In genomic region chr11:13012037-13012693, GRCh38 we compare ENCODE assay signal across 18 cellular contexts. TPM values are rescaled to one million over a fixed set of nuclear protein-coding genes. Genes with fewer than 3 reads are reported as not detected.
A peak's percentile ranks its signal among the peaks of the same experiment; 100 is the strongest.
DNase-seq lines count a peak whose midpoint lies in the region; ATAC-seq, FAIRE-seq and TF ChIP-seq lines count a peak whose summit lies in the region.
"Had no signal": no experiment of that assay in that cellular context is flagged by ENCODE, and none has a peak within 500 bp of the region (broad histone marks: within the 10 kb centered on the region; RNA-seq: fewer than 3 reads in every experiment).

No MANE protein-coding gene starts in this region.

- no peak for TF ChIP-seq CTCF in kidney (IDR thresholded peaks at IDR 0.05; ENCODE audit: borderline replicate concordance, extremely low read depth, insufficient read depth)
- TF ChIP-seq CTCF in retinal pigment epithelial cell (conservative IDR thresholded peaks at IDR 0.05; ENCODE audit: low read depth, low read length) = no peak

- H3K4me1 ChIP-seq in kidney (ENCODE audit: control insufficient read depth in 1 of 2, insufficient read depth in 1 of 2, low read depth in 1 of 2, low read length in 2 of 2) = peaks cover 0 to 7% of the 10 kb centered on the region in 2 donors

- no peaks in the 10 kb centered on the region for H3K9me3 Mint-ChIP-seq in activated naive CD4-positive, alpha-beta T cell treated with anti-CD3 and anti-CD28 coated beads, Interleukin-2, amount 50 U/mL, for 72 hours
- H3K9me3 Mint-ChIP-seq: activated CD4-positive, alpha-beta memory T cell treated with anti-CD3 and anti-CD28 coated beads, Interleukin-2, amount 10 ng/mL, durations not matched to agents 7 days and 5 days; HFFc6; stimulated activated naive CD8-positive, alpha-beta T cell treated with anti-CD3 and anti-CD28 coated beads, Interleukin-15, Interleukin-2, amounts not matched to agents 100 ng/mL and 50 ng/mL, for 24 hours had no signal

- peak overlapping the region; percentile 62 to 68 for H3K4me3 ChIP-seq in kidney (ENCODE audit: low read length in 2 of 2)
- no peak overlapping the region for H3K4me3 ChIP-seq in retinal pigment epithelial cell (ENCODE audit: low read length)

- no peak for DNase-seq in GM12892 (ENCODE audit: insufficient read length)
- peak; percentile 66 for DNase-seq in astrocyte of the hippocampus (ENCODE audit: low read depth, low spot score)
- DNase-seq in kidney = no peak
- DNase-seq in retinal pigment epithelial cell (ENCODE audit: low read depth) = peak; percentile 62
- DNase-seq in DMS 273 (lab: John Stamatoyannopoulos, UW; ENCODE audit: unreplicated experiment) = no peak
- DNase-seq in activated naive CD4-positive, alpha-beta T cell treated with anti-CD3 and anti-CD28 coated beads, Interleukin-2, amount 50 U/mL, for 72 hours (ENCODE audit: low spot score in 2 of 2) = no peak
- DNase-seq: activated CD4-positive, alpha-beta memory T cell treated with anti-CD3 and anti-CD28 coated beads, Interleukin-2, amount 10 ng/mL, durations not matched to agents 7 days and 5 days; activated effector memory CD4-positive, alpha-beta T cell treated with anti-CD3 and anti-CD28 coated beads, Interleukin-2, amount 50 U/mL, for 16 hours; erythroblast; GF-D8; HFFc6; hypothalamus; NCI-H510A treated with DMSO at 0.1 percent for 48 hours; T-helper 9 cell had no signal

- FAIRE-seq in GM12892 (lab: Jason Lieb, UNC) = peak; percentile 9
- peak; percentile 15 for FAIRE-seq in kidney (lab: Jason Lieb, UNC)

- intact Hi-C loops in kidney (cut with DNase I) = no loop called here

- H3K36me3 ChIP-seq in kidney (ENCODE audit: control insufficient read depth in 1 of 2, insufficient read depth in 2 of 2, low read length in 2 of 2) = no peaks in the 10 kb centered on the region

- no peaks in the 10 kb centered on the region for H3K9me3 ChIP-seq in kidney (ENCODE audit: control insufficient read depth in 1 of 2, low read length in 2 of 2)

- peak overlapping the region in 1 of 2 donors; percentile 0 for H3K27ac ChIP-seq in kidney (ENCODE audit: low read depth in 2 of 2, low read length in 2 of 2)

- peaks cover 0 to 4% of the 10 kb centered on the region in 2 donors for H3K36me3 Mint-ChIP-seq in activated naive CD4-positive, alpha-beta T cell treated with anti-CD3 and anti-CD28 coated beads, Interleukin-2, amount 50 U/mL, for 72 hours

- ATAC-seq in HG02571 (IDR thresholded peaks at IDR 0.05; ENCODE audit: unreplicated experiment) (no peak), HG02610 (IDR thresholded peaks at IDR 0.05; ENCODE audit: unreplicated experiment) (no peak)
- no peak for ATAC-seq in activated naive CD4-positive, alpha-beta T cell treated with anti-CD3 and anti-CD28 coated beads, Interleukin-2, amount 50 U/mL, for 72 hours

- H3K9ac ChIP-seq in kidney (ENCODE audit: low read length in 2 of 2) = peak overlapping the region in 1 of 2 donors; percentile 57

- TF ChIP-seq POLR2A in GM12892 (IDR thresholded peaks at IDR 0.05; ENCODE audit: low read depth, low read length) = no peak

- H3K27ac Mint-ChIP-seq in activated naive CD4-positive, alpha-beta T cell treated with anti-CD3 and anti-CD28 coated beads, Interleukin-2, amount 50 U/mL, for 72 hours = no peak overlapping the region
- H3K27ac Mint-ChIP-seq: activated CD4-positive, alpha-beta memory T cell treated with anti-CD3 and anti-CD28 coated beads, Interleukin-2, amount 10 ng/mL, durations not matched to agents 7 days and 5 days; HFFc6; stimulated activated naive CD8-positive, alpha-beta T cell treated with anti-CD3 and anti-CD28 coated beads, Interleukin-15, Interleukin-2, amounts not matched to agents 100 ng/mL and 50 ng/mL, for 24 hours had no signal

RNA-seq across cellular contexts. Expression of gene RASSF10, which starts 3.0 kb away (rescaled TPM):
- polyA plus RNA-seq in GM12892 (2012; ENCODE audit: missing spikeins) = not detected
- 9.7 TPM for total RNA-seq in kidney
- polyA plus RNA-seq in kidney (ENCODE audit: insufficient read depth, low read depth, low replicate concordance) = 6.1 TPM
- total RNA-seq in activated naive CD4-positive, alpha-beta T cell treated with anti-CD3 and anti-CD28 coated beads, Interleukin-2, amount 50 U/mL, for 72 hours = not detected
- total RNA-seq: activated CD4-positive, alpha-beta memory T cell treated with anti-CD3 and anti-CD28 coated beads, Interleukin-2, amount 10 ng/mL, durations not matched to agents 7 days and 5 days; HFFc6 had no signal
- polyA plus RNA-seq: BJ had no signal

Comparison
In these comparisons a context has a peak if more than half of its experiments do, and no peak if none do; other contexts are left out.
1. DNase-seq: peak in astrocyte of the hippocampus (single experiment) and retinal pigment epithelial cell (single experiment); none in GM12892 (single experiment), kidney (single experiment), DMS 273 (single experiment) and activated naive CD4-positive, alpha-beta T cell treated with anti-CD3 and anti-CD28 coated beads, Interleukin-2, amount 50 U/mL, for 72 hours (0 of 2).
2. RNA of gene RASSF10, which starts 3.0 kb away (total RNA-seq): 9.7 TPM in kidney (single experiment); not detected in activated naive CD4-positive, alpha-beta T cell treated with anti-CD3 and anti-CD28 coated beads, Interleukin-2, amount 50 U/mL, for 72 hours; every median in the first group is over 10 times any median in the second.